ENCODE assay signal across 8 cellular contexts in the genomic region with DNA sequence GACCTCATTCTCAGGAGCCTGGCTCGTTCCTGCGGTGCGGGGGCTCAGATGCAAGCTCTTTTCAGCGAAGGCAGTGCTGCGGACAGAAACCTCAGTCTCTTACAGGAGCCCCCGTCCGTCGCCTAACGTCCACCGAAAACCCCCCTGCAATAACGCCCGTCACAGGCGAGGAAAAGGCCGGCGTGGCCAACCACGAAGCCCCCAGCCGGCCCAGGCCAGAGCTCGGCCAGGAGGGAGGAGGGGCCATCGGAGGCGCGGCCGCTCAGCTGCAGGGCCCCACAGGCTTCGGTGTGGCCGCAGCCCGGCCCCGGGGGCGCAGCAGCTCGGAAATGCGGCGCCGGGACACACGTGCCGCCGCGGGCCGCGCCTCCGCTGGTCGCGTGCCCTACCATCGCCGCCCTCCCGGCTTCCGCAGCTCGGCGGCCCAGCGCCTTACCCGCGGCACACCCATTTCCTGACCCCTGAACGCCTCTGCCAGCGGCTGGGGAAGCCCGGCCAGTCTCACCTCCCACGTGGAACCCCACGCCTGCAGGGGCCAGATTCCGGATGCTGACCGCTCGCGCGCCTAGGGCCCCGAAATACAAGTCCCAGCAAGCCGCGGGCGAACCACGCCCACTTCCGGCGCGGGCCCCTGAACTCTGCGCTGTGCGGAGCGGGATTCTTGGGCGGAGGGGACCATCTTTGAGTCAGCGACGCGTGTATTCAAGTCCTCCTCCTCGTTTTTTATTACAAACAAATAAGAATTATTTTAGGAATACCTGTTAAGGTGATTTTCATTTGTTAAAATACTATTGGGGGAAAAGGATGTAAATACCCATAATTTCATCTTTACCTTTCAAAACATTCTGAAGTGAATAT. TPM values are rescaled to one million over a fixed set of nuclear protein-coding genes. Genes with fewer than 3 reads are reported as not detected.
A peak's percentile ranks its signal among the peaks of the same experiment; 100 is the strongest.
DNase-seq lines count a peak whose midpoint lies in the region; ATAC-seq and TF ChIP-seq lines count a peak whose summit lies in the region.

A gene (minus strand): TSS at position 582 of the 858 bp plus-strand sequence. CDS start 16,537 bp downstream, outside the sequence.

- H3K27me3 ChIP-seq in HUES48 (ENCODE audit: control insufficient read depth, insufficient read depth, low read length) (peaks cover 30% of the 10 kb centered on the region), ascending aorta (no peaks in the 10 kb centered on the region)

- DNase-seq in COLO668 (lab: John Stamatoyannopoulos, UW; ENCODE audit: unreplicated experiment) = peak; percentile 87
- peak; percentile 50 to 86 (median 69) for DNase-seq in T-helper 2 cell
- peak; percentile 71 to 96 for DNase-seq in ascending aorta (ENCODE audit: low spot score in 2 of 2)
- peak; percentile 77 for DNase-seq in hepatic stellate cell (ENCODE audit: low spot score)
- peak; percentile 37 for DNase-seq in pulmonary artery endothelial cell (ENCODE audit: low read depth, low spot score)

- H3K27ac ChIP-seq in HUES48 (ENCODE audit: low read depth, low read length) = peak within 1 kb of the TSS; percentile 29
- peak within 1 kb of the TSS; percentile 71 to 80 for H3K27ac ChIP-seq in ascending aorta
- peak within 1 kb of the TSS; percentile 61 for H3K27ac ChIP-seq in urinary bladder (ENCODE audit: low read depth)

- H3K36me3 ChIP-seq in HUES48 (ENCODE audit: control insufficient read depth, insufficient read depth, low read length) = peaks cover 9% of the 10 kb centered on the region; the same call in 1 of the 2 replicates
- peaks cover 0 to 4% of the 10 kb centered on the region in 2 donors for H3K36me3 ChIP-seq in ascending aorta
- no peaks in the 10 kb centered on the region for H3K36me3 ChIP-seq in urinary bladder (ENCODE audit: insufficient read depth)

- peak within 1 kb of the TSS; percentile 57 for H3K9ac ChIP-seq in HUES48 (ENCODE audit: low read depth, low read length)

- ATAC-seq in GM21367 (IDR thresholded peaks at IDR 0.05; ENCODE audit: unreplicated experiment) = peak; percentile 92

- TF ChIP-seq CTCF in ascending aorta (IDR thresholded peaks at IDR 0.05) = no peak

- H3K9me3 ChIP-seq in HUES48 (ENCODE audit: control insufficient read depth, insufficient read depth, low read length) (peaks cover 22% of the 10 kb centered on the region), ascending aorta (no peaks in the 10 kb centered on the region)

- H3K4me3 ChIP-seq in HUES48 (ENCODE audit: low read depth, low read length) (peak within 1 kb of the TSS; percentile 61), ascending aorta (peak within 1 kb of the TSS; percentile 74 to 78), urinary bladder (ENCODE audit: low read depth, low read length) (peak within 1 kb of the TSS; percentile 74)

- 1% methylated on average over 75 of the region's 75 CpGs for WGBS in urinary bladder

- peaks cover 8% of the 10 kb centered on the region; the same call in 1 of the 2 replicates for H3K4me1 ChIP-seq in HUES48 (ENCODE audit: control insufficient read depth, insufficient read depth, low read length)
- no peaks in the 10 kb centered on the region for H3K4me1 ChIP-seq in ascending aorta
- peaks cover 3% of the 10 kb centered on the region for H3K4me1 ChIP-seq in urinary bladder (ENCODE audit: insufficient read depth)

- intact Hi-C loops in ascending aorta (cut with DNase I) = loop anchor here (1.0 to 10.0 kb wide), 5 partner anchors 33 to 789 kb away; a partner anchor contains a TSS

RNA-seq across cellular contexts. Expression of the gene that starts here (rescaled TPM):
- total RNA-seq in ascending aorta (7.1 TPM), pulmonary artery endothelial cell (1.1 and 2.2 TPM in 2 replicates), urinary bladder (8.1 TPM)
- polyA plus RNA-seq in urinary bladder = 5.3 TPM

Comparison
In these comparisons a context has a peak if more than half of its experiments do, and no peak if none do; other contexts are left out.
1. Peak in every context shown above with its lines: DNase-seq, ATAC-seq, H3K4me3 ChIP-seq and H3K27ac ChIP-seq.
2. DNase-seq: peak in every context shown above with its lines; median percentile 87 in COLO668; 84 in ascending aorta; 77 in hepatic stellate cell; 69 in T-helper 2 cell; 37 in pulmonary artery endothelial cell.